ENCODE assay signal across 1 cellular context in genomic region chr6:45704056-45704790, GRCh38.
TF ChIP-seq lines count a peak whose summit lies in the region.

No MANE protein-coding gene starts in this region.

TF ChIP-seq in GM23338, 12 proteins besides CTCF, POLR2A, EP300 and RAD21 (continued from another document):
- no peak for TF ChIP-seq ZNF462 (CRISPR knock-in tag; IDR thresholded peaks at IDR 0.05)
- TF ChIP-seq EZH2phosphoT487 (IDR thresholded peaks at IDR 0.05; ENCODE audit: unreplicated experiment) = no peak
- TF ChIP-seq REST (IDR thresholded peaks at IDR 0.05; ENCODE audit: unreplicated experiment) = no peak
- TF ChIP-seq EZH2 (IDR thresholded peaks at IDR 0.05; ENCODE audit: low read depth, unreplicated experiment) = no peak
